ENCODE assay signal across 11 cellular contexts in genomic region chr22:41290262-41291221, GRCh38. TPM values are rescaled to one million over a fixed set of nuclear protein-coding genes. Genes with fewer than 3 reads are reported as not detected.
DNase-seq lines count a peak whose midpoint lies in the region; ATAC-seq and TF ChIP-seq lines count a peak whose summit lies in the region.
"Had no signal": no experiment of that assay in that cellular context is flagged by ENCODE, and none has a peak within 500 bp of the region (broad histone marks: within the 10 kb centered on the region; RNA-seq: fewer than 3 reads in every experiment).

No MANE protein-coding gene starts in this region.

- no peak overlapping the region for H3K4me2 ChIP-seq in OCI-LY7 (ENCODE audit: low read length)

- peaks cover 3% of the 10 kb centered on the region; the same call in 1 of the 2 replicates for H3K79me2 ChIP-seq in OCI-LY7 (ENCODE audit: insufficient read depth, low read depth, low read length)

- POLR2A ChIA-PET in OCI-LY7 (lab: Charles Lee) = interaction anchor here (0.6 to 0.7 kb wide), 2 partner anchors 35 to 438 kb away, joined by 3 to 6 read pairs; no protein-coding TSS in a partner anchor

- ATAC-seq in activated naive CD4-positive, alpha-beta T cell treated with anti-CD3 and anti-CD28 coated beads, Interleukin-2, amount 50 U/mL, for 72 hours = no peak
- ATAC-seq in HG02973 (IDR thresholded peaks at IDR 0.05; ENCODE audit: unreplicated experiment) = no peak
- ATAC-seq: effector memory CD8-positive, alpha-beta T cell had no signal

- H2AFZ ChIP-seq in OCI-LY7 (ENCODE audit: low read length) = no peak overlapping the region

- H3K9me3 Mint-ChIP-seq in progenitor cell of endocrine pancreas (ENCODE audit: low read depth) = no peaks in the 10 kb centered on the region
- H3K9me3 Mint-ChIP-seq in activated naive CD4-positive, alpha-beta T cell treated with anti-CD3 and anti-CD28 coated beads, Interleukin-2, amount 50 U/mL, for 72 hours = no peaks in the 10 kb centered on the region
- H3K9me3 Mint-ChIP-seq: effector memory CD8-positive, alpha-beta T cell had no signal

- H3K9me3 ChIP-seq in SJSA1 (replicated peaks) (no peaks in the 10 kb centered on the region), OCI-LY7 (ENCODE audit: low read length) (no peaks in the 10 kb centered on the region)
- H3K9me3 ChIP-seq: neutrophil had no signal

- H3K27ac ChIP-seq in SJSA1 (peak overlapping the region; percentile 94), OCI-LY7 (ENCODE audit: low read depth, low read length, poor library complexity, severe bottlenecking) (no peak overlapping the region)
- H3K27ac ChIP-seq: neutrophil had no signal

- H3K36me3 Mint-ChIP-seq in progenitor cell of endocrine pancreas (ENCODE audit: insufficient read depth) = no peaks in the 10 kb centered on the region
- H3K36me3 Mint-ChIP-seq in activated naive CD4-positive, alpha-beta T cell treated with anti-CD3 and anti-CD28 coated beads, Interleukin-2, amount 50 U/mL, for 72 hours = no peaks in the 10 kb centered on the region

- H4K20me1 ChIP-seq in OCI-LY7 (ENCODE audit: insufficient read depth, low read length) = no peaks in the 10 kb centered on the region

- DNase-seq in EH (ENCODE audit: low read depth) (peak; percentile 93), SJSA1 (ENCODE audit: low read depth in 1 of 2, low spot score in 2 of 2) (peak; percentile 95 to 98), fibroblast of peridontal ligament (ENCODE audit: extremely low read depth) (peak; percentile 90), progenitor cell of endocrine pancreas (ENCODE audit: low spot score, unreplicated experiment) (no peak), OCI-LY7 (ENCODE audit: low spot score) (no peak)
- no peak for DNase-seq in stimulated activated CD4-positive, alpha-beta T cell treated with anti-CD3 and anti-CD28 coated beads, Interleukin-15, amount 100 ng/mL, for 24 hours
- DNase-seq in activated naive CD4-positive, alpha-beta T cell treated with anti-CD3 and anti-CD28 coated beads, Interleukin-2, amount 50 U/mL, for 72 hours (ENCODE audit: low spot score in 2 of 2) = no peak
- DNase-seq: DND-41; effector memory CD8-positive, alpha-beta T cell had no signal

- no peaks in the 10 kb centered on the region for H3K27me3 Mint-ChIP-seq in progenitor cell of endocrine pancreas
- H3K27me3 Mint-ChIP-seq: effector memory CD8-positive, alpha-beta T cell had no signal

- H3K4me3 ChIP-seq in SJSA1 (no peak overlapping the region), OCI-LY7 (ENCODE audit: low read depth, low read length, poor library complexity, severe bottlenecking) (no peak overlapping the region)

- H3K9me2 ChIP-seq in OCI-LY7 (ENCODE audit: insufficient read depth, low read length) = no peaks in the 10 kb centered on the region

- no peaks in the 10 kb centered on the region for H3K27me3 ChIP-seq in SJSA1 (replicated peaks)
- H3K27me3 ChIP-seq: neutrophil had no signal

- H3K36me3 ChIP-seq in SJSA1 = peaks cover 4% of the 10 kb centered on the region
- no peaks in the 10 kb centered on the region for H3K36me3 ChIP-seq in OCI-LY7 (ENCODE audit: insufficient read depth, low read length)
- H3K36me3 ChIP-seq: neutrophil had no signal

- CTCF ChIA-PET in OCI-LY7 (lab: Charles Lee; ENCODE audit: unreplicated experiment) = no interaction called here

- BruUV-seq in OCI-LY7 (replicated peaks; lab: Mats Ljungman, UMichigan) = no TSS peak

- TF ChIP-seq CTCF in progenitor cell of endocrine pancreas (IDR thresholded peaks at IDR 0.05; ENCODE audit: unreplicated experiment) (no peak), OCI-LY7 (conservative IDR thresholded peaks at IDR 0.05; ENCODE audit: low read length) (no peak)

- no peak overlapping the region for H3K4me3 Mint-ChIP-seq in progenitor cell of endocrine pancreas (ENCODE audit: low read depth)
- H3K4me3 Mint-ChIP-seq: effector memory CD8-positive, alpha-beta T cell had no signal

- intact Hi-C loops in OCI-LY7 (cut with micrococcal nuclease; ENCODE audit: unreplicated experiment) = no loop called here

- peak overlapping the region; percentile 84 for H3K27ac Mint-ChIP-seq in progenitor cell of endocrine pancreas
- H3K27ac Mint-ChIP-seq in activated naive CD4-positive, alpha-beta T cell treated with anti-CD3 and anti-CD28 coated beads, Interleukin-2, amount 50 U/mL, for 72 hours = no peak overlapping the region
- H3K27ac Mint-ChIP-seq: effector memory CD8-positive, alpha-beta T cell had no signal

- peaks cover 17% of the 10 kb centered on the region for H3K4me1 Mint-ChIP-seq in progenitor cell of endocrine pancreas (ENCODE audit: low read depth)

- peaks cover 67% of the 10 kb centered on the region for H3K4me1 ChIP-seq in SJSA1 (replicated peaks)
- H3K4me1 ChIP-seq in OCI-LY7 (ENCODE audit: insufficient read depth, low read length, poor library complexity, severe bottlenecking) = peaks cover 14% of the 10 kb centered on the region

RNA-seq across cellular contexts. Expression of gene RANGAP1, which starts 4.6 kb away (rescaled TPM):
- 172 and 201 TPM in 2 replicates for total RNA-seq in SJSA1 (2014; rRNA removed; shearing (Covaris generic))
- total RNA-seq in progenitor cell of endocrine pancreas = 76.3 and 78.0 TPM in 2 replicates
- total RNA-seq in activated naive CD4-positive, alpha-beta T cell treated with anti-CD3 and anti-CD28 coated beads, Interleukin-2, amount 50 U/mL, for 72 hours = 100 to 1,000 TPM; 137 to 142 TPM
- 81.7 and 108 TPM in 2 replicates for total RNA-seq in OCI-LY7 (2014; rRNA removed; shearing (Covaris generic))
- 119 and 128 TPM in 2 replicates for total RNA-seq in OCI-LY7 (2022)

RNA-seq across cellular contexts. Expression of gene ZC3H7B, which starts 10.8 kb away (rescaled TPM):
- total RNA-seq in SJSA1 (2014; rRNA removed; shearing (Covaris generic)) = 51.8 and 72.2 TPM in 2 replicates
- total RNA-seq in progenitor cell of endocrine pancreas (77.3 and 83.4 TPM in 2 replicates), OCI-LY7 (2022) (55.1 and 56.3 TPM in 2 replicates)
- 10 to 100 TPM; 19.4 to 48.7 TPM for total RNA-seq in activated naive CD4-positive, alpha-beta T cell treated with anti-CD3 and anti-CD28 coated beads, Interleukin-2, amount 50 U/mL, for 72 hours
- total RNA-seq in OCI-LY7 (2014; rRNA removed; shearing (Covaris generic)) = 42.4 and 46.7 TPM in 2 replicates

RNA-seq across cellular contexts. Expression of gene CHADL, which starts 49.8 kb away (rescaled TPM):
- total RNA-seq in SJSA1 (2014; rRNA removed; shearing (Covaris generic)) = 0.11 TPM in 1 of 2 replicates, not detected in the other
- 3.1 TPM in 2 replicates for total RNA-seq in progenitor cell of endocrine pancreas
- total RNA-seq in activated naive CD4-positive, alpha-beta T cell treated with anti-CD3 and anti-CD28 coated beads, Interleukin-2, amount 50 U/mL, for 72 hours = under 1 TPM; 0.20 to 0.29 TPM
- 0.26 and 0.60 TPM in 2 replicates for total RNA-seq in OCI-LY7 (2014; rRNA removed; shearing (Covaris generic))
- total RNA-seq in OCI-LY7 (2022) = 0.42 TPM in 1 of 2 replicates, not detected in the other

Comparison
In these comparisons a context has a peak if more than half of its experiments do, and no peak if none do; other contexts are left out.
1. DNase-seq: peak in EH (single experiment), SJSA1 (2 of 2) and fibroblast of peridontal ligament (single experiment); none in progenitor cell of endocrine pancreas (single experiment), stimulated activated CD4-positive, alpha-beta T cell treated with anti-CD3 and anti-CD28 coated beads, Interleukin-15, amount 100 ng/mL, for 24 hours (single experiment), activated naive CD4-positive, alpha-beta T cell treated with anti-CD3 and anti-CD28 coated beads, Interleukin-2, amount 50 U/mL, for 72 hours (0 of 2) and OCI-LY7 (single experiment).